12 cellular contexts compared by ENCODE assay signal in genomic region chr4:76459291-76459723, GRCh38. TPM values are rescaled to one million over a fixed set of nuclear protein-coding genes. Genes with fewer than 3 reads are reported as not detected.
DNase-seq lines count a peak whose midpoint lies in the region; TF ChIP-seq lines count a peak whose summit lies in the region.
"Had no signal": no experiment of that assay in that cellular context is flagged by ENCODE, and none has a peak within 500 bp of the region (broad histone marks: within the 10 kb centered on the region; RNA-seq: fewer than 3 reads in every experiment).

No MANE protein-coding gene starts in this region.

- no peak for TF ChIP-seq CTCF in AG09309 (IDR thresholded peaks at IDR 0.05; ENCODE audit: control insufficient read depth, insufficient read depth, low read depth, low read length, missing control alignments)
- no peak for TF ChIP-seq CTCF in SK-N-SH (IDR thresholded peaks at IDR 0.05)
- no peak for TF ChIP-seq CTCF in fibroblast of mammary gland (conservative IDR thresholded peaks at IDR 0.05; ENCODE audit: control insufficient read depth, insufficient read depth, low read depth, low read length)
- no peak for TF ChIP-seq CTCF in nephron (IDR thresholded peaks at IDR 0.05; ENCODE audit: unreplicated experiment in 3 of 3)
- TF ChIP-seq CTCF in testis (IDR thresholded peaks at IDR 0.05): no peak
- TF ChIP-seq CTCF in BE2C (IDR thresholded peaks at IDR 0.05; ENCODE audit: low read depth, low read length): no peak

- TF ChIP-seq EP300 in SK-N-SH (IDR thresholded peaks at IDR 0.05; ENCODE audit: borderline replicate concordance in 1 of 2, low read depth in 1 of 2, low read length in 1 of 2): no peak

- H3K9me3 Mint-ChIP-seq in nephron: peaks cover 10% of the 10 kb centered on the region

- no peak for TF ChIP-seq RAD21 in SK-N-SH (IDR thresholded peaks at IDR 0.05; ENCODE audit: low read length)

- H2AFZ ChIP-seq in SK-N-SH (ENCODE audit: low read depth): peak overlapping the region; percentile 83; the same call in 1 of the 2 replicates

- no peaks in the 10 kb centered on the region for H3K27me3 ChIP-seq in SK-N-SH (ENCODE audit: insufficient read depth)
- no peaks in the 10 kb centered on the region for H3K27me3 ChIP-seq in testis
- peaks cover 11% of the 10 kb centered on the region; the same call in 1 of the 2 replicates for H3K27me3 ChIP-seq in BE2C

- DNase-seq in AG09309 (ENCODE audit: low read depth): peak; percentile 29
- DNase-seq in SK-N-SH: no peak
- peak; percentile 5 for DNase-seq in fibroblast of mammary gland (ENCODE audit: low read depth)
- DNase-seq in testis: no peak
- DNase-seq in activated CD8-positive, alpha-beta memory T cell treated with anti-CD3 and anti-CD28 coated beads for 24 hours: no peak
- no peak for DNase-seq in BE2C
- no peak for DNase-seq in foreskin melanocyte
- DNase-seq: activated naive CD8-positive, alpha-beta T cell treated with anti-CD3 and anti-CD28 coated beads for 36 hours; CD4-positive, alpha-beta T cell; NCI-H226 had no signal

- peak overlapping the region; percentile 97 to 98 (median 97) for H3K27ac Mint-ChIP-seq in nephron
- H3K27ac Mint-ChIP-seq: activated naive CD8-positive, alpha-beta T cell treated with anti-CD3 and anti-CD28 coated beads for 36 hours; CD4-positive, alpha-beta T cell had no signal

- peak overlapping the region; percentile 28 to 80; a peak in 2 of 4 replicates for H3K27ac ChIP-seq in SK-N-SH (ENCODE audit: low read depth in 2 of 2, low read length in 1 of 2)
- H3K27ac ChIP-seq in testis: no peak overlapping the region

- no peaks in the 10 kb centered on the region for H3K27me3 Mint-ChIP-seq in nephron (ENCODE audit: low read depth)

- 76% methylated on average over 11 of the region's 11 CpGs for WGBS in SK-N-SH (ENCODE audit: low lambda C conversion rate)
- WGBS in testis, 2 donors: 51 to 54% methylated on average over 11 of the region's 11 CpGs

- intact Hi-C loops in testis (cut with DNase I; ENCODE audit: low total_unique reads): no loop called here

- no peaks in the 10 kb centered on the region for H4K20me1 ChIP-seq in SK-N-SH (ENCODE audit: insufficient read depth)

- no peaks in the 10 kb centered on the region for H3K79me2 ChIP-seq in SK-N-SH (ENCODE audit: insufficient read depth)

- H3K4me3 ChIP-seq in AG09309 (ENCODE audit: control insufficient read depth, low read depth, low read length) (no peak overlapping the region), SK-N-SH (ENCODE audit: low read depth in 2 of 2, low read length in 1 of 2) (no peak overlapping the region), fibroblast of mammary gland (ENCODE audit: control insufficient read depth, low read depth, low read length) (no peak overlapping the region), testis (no peak overlapping the region), BE2C (ENCODE audit: low read depth, low read length) (no peak overlapping the region)
- H3K4me3 ChIP-seq: lung had no signal

- H3K9me2 ChIP-seq in SK-N-SH: no peaks in the 10 kb centered on the region

- peaks cover 4% of the 10 kb centered on the region for H3K36me3 Mint-ChIP-seq in nephron (ENCODE audit: low read depth)
- H3K36me3 Mint-ChIP-seq: activated naive CD8-positive, alpha-beta T cell treated with anti-CD3 and anti-CD28 coated beads for 36 hours had no signal

- H3K4me2 ChIP-seq in SK-N-SH: no peak overlapping the region

- H3K9ac ChIP-seq in SK-N-SH: no peak overlapping the region

- CTCF ChIA-PET in SK-N-SH (lab: Yijun Ruan, JAX): interaction anchor here (1.3 kb wide), 1 partner anchor 28 kb away, joined by 3 read pairs; no protein-coding TSS in a partner anchor

- no peaks in the 10 kb centered on the region for H3F3A ChIP-seq in SK-N-SH (replicated peaks; ENCODE audit: insufficient read depth)

- TF ChIP-seq POLR2A in testis (IDR thresholded peaks at IDR 0.05): no peak

- POLR2A ChIA-PET in SK-N-SH (lab: Yijun Ruan, JAX): no interaction called here

- no peaks in the 10 kb centered on the region for H3K36me3 ChIP-seq in SK-N-SH (replicated peaks in 1 of 2; ENCODE audit: control insufficient read depth in 1 of 2, insufficient read depth in 2 of 2, low read length in 1 of 2)
- H3K36me3 ChIP-seq in testis (ENCODE audit: low read depth, missing control alignments): no peaks in the 10 kb centered on the region
- H3K36me3 ChIP-seq in BE2C: no peaks in the 10 kb centered on the region

- H3K4me1 Mint-ChIP-seq in nephron: peaks cover 14% of the 10 kb centered on the region
- H3K4me1 Mint-ChIP-seq: activated naive CD8-positive, alpha-beta T cell treated with anti-CD3 and anti-CD28 coated beads for 36 hours had no signal

- H3K4me3 Mint-ChIP-seq in nephron: peak overlapping the region in 1 of 3 experiments; percentile 16
- H3K4me3 Mint-ChIP-seq: activated naive CD8-positive, alpha-beta T cell treated with anti-CD3 and anti-CD28 coated beads for 36 hours; CD4-positive, alpha-beta T cell had no signal

- no peaks in the 10 kb centered on the region for H3K9me3 ChIP-seq in SK-N-SH
- H3K9me3 ChIP-seq in testis: no peaks in the 10 kb centered on the region
- no peaks in the 10 kb centered on the region; the same call in 1 of the 2 replicates for H3K9me3 ChIP-seq in BE2C

- H3K4me1 ChIP-seq in SK-N-SH (ENCODE audit: control insufficient read depth in 1 of 2, insufficient read depth in 2 of 2, low read depth in 1 of 2, low read length in 1 of 2) (no peaks in the 10 kb centered on the region; a peak in 1 of 4 replicates), testis (no peaks in the 10 kb centered on the region), BE2C (no peaks in the 10 kb centered on the region)

TF ChIP-seq in SK-N-SH, 30 proteins besides CTCF, POLR2A, EP300 and RAD21:
- TF ChIP-seq REST (IDR thresholded peaks at IDR 0.05; ENCODE audit: low read depth, low read length) (no peak), CHD2 (IDR thresholded peaks at IDR 0.05; ENCODE audit: low read length, partially characterized antibody) (no peak), FOSL2 (IDR thresholded peaks at IDR 0.05; ENCODE audit: borderline replicate concordance, low read depth) (peak; percentile 8; the same call in 1 of the 2 replicates), TEAD4 (IDR thresholded peaks at IDR 0.05; ENCODE audit: borderline replicate concordance, insufficient read depth) (peak; percentile 16; the same call in 1 of the 2 replicates), TCF12 (IDR thresholded peaks at IDR 0.05) (peak; percentile 55), GABPA (IDR thresholded peaks at IDR 0.05; ENCODE audit: low read depth) (no peak), TAF1 (IDR thresholded peaks at IDR 0.05; ENCODE audit: borderline replicate concordance, low read depth, low read length) (no peak), RXRA (IDR thresholded peaks at IDR 0.05; ENCODE audit: borderline replicate concordance, low read depth) (no peak), RFX5 (IDR thresholded peaks at IDR 0.05; ENCODE audit: low read length) (no peak)
TF ChIP-seq in SK-N-SH: peak in this region for 3.

RNA-seq across cellular contexts. Expression of gene SHROOM3, which starts 24.3 kb away (rescaled TPM):
- polyA plus RNA-seq in SK-N-SH (2012; rRNA removed) (4.3 and 5.6 TPM in 2 replicates), testis (ENCODE audit: insufficient read depth, low read depth, low replicate concordance) (3.9 TPM)
- 3.2 and 4.6 TPM in 2 replicates for polyA plus RNA-seq in SK-N-SH (2012; cell fraction: cytosol; rRNA removed)
- polyA plus RNA-seq in SK-N-SH (2012; cell fraction: nucleus; rRNA removed): 7.8 and 7.9 TPM in 2 replicates
- 1 to 10 TPM; 6.4 to 7.2 TPM for total RNA-seq in testis
- 19.4 TPM for polyA plus RNA-seq in BE2C (2012; ENCODE audit: insufficient read depth, insufficient read length, low read depth)
- total RNA-seq: CD4-positive, alpha-beta T cell had no signal

RNA-seq across cellular contexts. Expression of gene CCDC158, which starts 38.4 kb away (rescaled TPM):
- polyA plus RNA-seq in SK-N-SH (2012; rRNA removed) (not detected in 2 replicates), testis (ENCODE audit: insufficient read depth, low read depth, low replicate concordance) (39.2 TPM)
- under 0.01 and 0.01 TPM in 2 replicates for polyA plus RNA-seq in SK-N-SH (2012; cell fraction: cytosol; rRNA removed)
- not detected in 2 replicates for polyA plus RNA-seq in SK-N-SH (2012; cell fraction: nucleus; rRNA removed)
- total RNA-seq in testis: 10 to 100 TPM; 20.0 to 51.9 TPM
- not detected for polyA plus RNA-seq in BE2C (2012; ENCODE audit: insufficient read depth, insufficient read length, low read depth)
- total RNA-seq: activated naive CD8-positive, alpha-beta T cell treated with anti-CD3 and anti-CD28 coated beads for 36 hours; CD4-positive, alpha-beta T cell had no signal

Comparison
In these comparisons a context has a peak if more than half of its experiments do, and no peak if none do; other contexts are left out.
1. DNase-seq: peak in AG09309 (single experiment) and fibroblast of mammary gland (single experiment); none in SK-N-SH (single experiment), testis (single experiment), activated CD8-positive, alpha-beta memory T cell treated with anti-CD3 and anti-CD28 coated beads for 24 hours (single experiment), BE2C (single experiment) and foreskin melanocyte (single experiment).
2. H3K27ac ChIP-seq: peak in SK-N-SH (2 of 2); none in testis (0 of 2).
3. RNA of gene CCDC158, which starts 38.4 kb away (polyA plus RNA-seq): 39.2 TPM in testis (single experiment); under 0.01 to 0.01 TPM in SK-N-SH; every median in the first group is over 10 times any median in the second.